In the genomic region with DNA sequence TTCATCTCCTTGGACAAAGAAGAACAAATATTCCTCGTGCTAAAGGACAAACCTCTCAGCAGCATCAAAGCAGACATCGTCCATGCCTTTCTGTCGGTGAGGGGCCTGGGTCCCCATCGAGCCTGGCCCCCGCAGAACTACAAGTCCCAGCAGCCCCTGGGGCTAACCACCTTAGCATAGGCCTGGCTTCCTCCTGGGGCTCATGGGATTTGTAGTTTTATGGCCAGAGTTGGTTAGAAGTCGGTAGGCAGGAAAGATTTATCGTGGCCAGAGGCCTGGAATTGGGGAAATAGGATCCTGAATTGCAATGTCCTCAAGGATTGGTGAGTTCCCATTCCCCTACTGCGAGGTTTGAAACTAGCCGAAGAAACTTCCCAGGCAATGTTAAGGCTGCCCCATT, we compare ENCODE assay signal across 9 cellular contexts. TPM values are rescaled to one million over a fixed set of nuclear protein-coding genes. Genes with fewer than 3 reads are reported as not detected.
DNase-seq lines count a peak whose midpoint lies in the region; ATAC-seq and TF ChIP-seq lines count a peak whose summit lies in the region.
"Had no signal": no experiment of that assay in that cellular context is flagged by ENCODE, and none has a peak within 500 bp of the region (broad histone marks: within the 10 kb centered on the region; RNA-seq: fewer than 3 reads in every experiment).

No MANE protein-coding gene starts in this region.

- H3K79me2 ChIP-seq in H9 (ENCODE audit: insufficient read depth, low read length) (no peaks in the 10 kb centered on the region), mesendoderm (ENCODE audit: control insufficient read depth, insufficient read depth, low read length) (no peaks in the 10 kb centered on the region)

- H3K36me3 ChIP-seq in mesendoderm (ENCODE audit: control insufficient read depth, insufficient read depth, low read length): peaks cover 11% of the 10 kb centered on the region

- no CpG with 5 or more reads among the region's 9 CpGs for WGBS in H9 (ENCODE audit: extremely low coverage, insufficient read length, low lambda C conversion rate)
- WGBS in mesendoderm (ENCODE audit: extremely low coverage, insufficient coverage, low lambda C conversion rate): no CpG with 5 or more reads among the region's 9 CpGs

- H3K27me3 ChIP-seq in H9 (ENCODE audit: insufficient read depth, low read length): no peaks in the 10 kb centered on the region
- H3K27me3 ChIP-seq in mesendoderm (ENCODE audit: insufficient read depth, low read length, poor library complexity): no peaks in the 10 kb centered on the region

- no peaks in the 10 kb centered on the region for H3K79me1 ChIP-seq in H9 (ENCODE audit: insufficient read depth, low read depth, low read length, poor library complexity, severe bottlenecking)
- no peaks in the 10 kb centered on the region for H3K79me1 ChIP-seq in mesendoderm (ENCODE audit: low read length)

- H2AK5ac ChIP-seq in H9 (ENCODE audit: insufficient read length, low read length) (no peak overlapping the region), mesendoderm (ENCODE audit: low read length) (no peak overlapping the region)

- no peak overlapping the region for H2BK12ac ChIP-seq in H9 (ENCODE audit: insufficient read length, low read depth, low read length)

- DNase-seq in AG08396 (ENCODE audit: low spot score) (peak; percentile 61), H9 (peak; percentile 69), SK-MEL-5 (ENCODE audit: low read depth, low spot score) (peak; percentile 40), mesendoderm (peak; percentile 70)
- peak; percentile 56 for DNase-seq in activated naive CD4-positive, alpha-beta T cell treated with anti-CD3 and anti-CD28 coated beads, Interleukin-2, amount 50 U/mL, for 16 hours

- H4K5ac ChIP-seq in H9 (ENCODE audit: insufficient read length, low read depth, low read length) (no peak overlapping the region), mesendoderm (ENCODE audit: low read length) (no peak overlapping the region)

- peaks cover 15 to 24% of the 10 kb centered on the region in 2 experiments for H3K4me1 Mint-ChIP-seq in H9

- no peak overlapping the region for H3K4me3 ChIP-seq in mesendoderm (ENCODE audit: low read length)

- no peak for TF ChIP-seq CTCF in H9 (conservative IDR thresholded peaks at IDR 0.05)

- in situ Hi-C loops in SK-MEL-5 (cut with HindIII; ENCODE audit: low pct_unique_long_range_greater_than_20kb, low sequenced_read_pairs): no loop called here

- H3K56ac ChIP-seq in H9 (ENCODE audit: insufficient read length, low read depth, low read length): no peak overlapping the region
- no peak overlapping the region for H3K56ac ChIP-seq in mesendoderm (ENCODE audit: low read length)

- H3K23me2 ChIP-seq in H9 (ENCODE audit: insufficient read length, low read depth, low read length, poor library complexity, severe bottlenecking): no peaks in the 10 kb centered on the region

- ATAC-seq in HG02571 (IDR thresholded peaks at IDR 0.05; ENCODE audit: unreplicated experiment) (no peak), GM18858 (IDR thresholded peaks at IDR 0.05; ENCODE audit: unreplicated experiment) (no peak), GM19328 (IDR thresholded peaks at IDR 0.05; ENCODE audit: unreplicated experiment) (no peak)

- H4K8ac ChIP-seq in H9 (replicated peaks; ENCODE audit: insufficient read length, low read depth, low read length) (no peak overlapping the region), mesendoderm (ENCODE audit: low read depth, low read length) (no peak overlapping the region)

- no peak overlapping the region for H3K14ac ChIP-seq in H9 (ENCODE audit: insufficient read depth, low read length)

- no peak overlapping the region for H2BK5ac ChIP-seq in H9 (ENCODE audit: insufficient read length, low read length)
- no peak overlapping the region for H2BK5ac ChIP-seq in mesendoderm (ENCODE audit: low read length)

- no peak overlapping the region for H3T11ph ChIP-seq in H9 (ENCODE audit: low read length)

- no peaks in the 10 kb centered on the region for H3K9me3 ChIP-seq in H9 (ENCODE audit: control insufficient read depth, low read depth, low read length)

- H3K4me2 ChIP-seq in H9 (ENCODE audit: insufficient read depth, insufficient read length, low read length) (no peak overlapping the region), mesendoderm (ENCODE audit: low read length) (no peak overlapping the region)

- H2AFZ ChIP-seq in H9 (ENCODE audit: low read length): no peak overlapping the region

- no peaks in the 10 kb centered on the region for H3K9me3 Mint-ChIP-seq in H9

- peak overlapping the region in 1 of 2 experiments; percentile 53; a peak in 2 of 5 replicates for H3K4me3 Mint-ChIP-seq in H9

- H3K9ac ChIP-seq in H9 (ENCODE audit: extremely low read depth, insufficient read length, low read length): no peak overlapping the region
- no peak overlapping the region for H3K9ac ChIP-seq in mesendoderm (ENCODE audit: low read length)

- no peak overlapping the region for H2BK15ac ChIP-seq in H9 (ENCODE audit: low read depth, low read length)
- no peak overlapping the region for H2BK15ac ChIP-seq in mesendoderm (replicated peaks; ENCODE audit: low read depth)

- H3K4me1 ChIP-seq in H9 (ENCODE audit: insufficient read depth, low read length) (peaks cover 3% of the 10 kb centered on the region; the same call in 1 of the 2 replicates), mesendoderm (ENCODE audit: control insufficient read depth, low read depth, low read length) (peaks cover 2% of the 10 kb centered on the region)

- H2BK120ac ChIP-seq in H9 (ENCODE audit: low read depth, low read length, poor library complexity, severe bottlenecking) (no peak overlapping the region), mesendoderm (ENCODE audit: low read depth, low read length) (no peak overlapping the region)

- no peak overlapping the region for H3K18ac ChIP-seq in H9 (ENCODE audit: insufficient read length, low read depth, low read length)
- no peak overlapping the region for H3K18ac ChIP-seq in mesendoderm (ENCODE audit: low read length)

- H3K27ac ChIP-seq in H9 (ENCODE audit: insufficient read length, low read depth, low read length) (no peak overlapping the region), mesendoderm (ENCODE audit: low read depth, low read length) (no peak overlapping the region)

- H3K23ac ChIP-seq in H9 (ENCODE audit: insufficient read length, low read depth, low read length) (no peak overlapping the region), mesendoderm (ENCODE audit: low read length) (no peak overlapping the region)

- no peaks in the 10 kb centered on the region; the same call in 1 of the 2 replicates for H3K27me3 Mint-ChIP-seq in H9 (ENCODE audit: low read depth)

- peaks cover 46 to 70% (median 69%) of the 10 kb centered on the region in 3 experiments; a peak in 6 of 7 replicates for H3K36me3 Mint-ChIP-seq in H9 (ENCODE audit: insufficient read depth in 1 of 3, low read depth in 3 of 3)

- H2BK20ac ChIP-seq in H9 (ENCODE audit: low read depth, low read length, poor library complexity, severe bottlenecking): no peak overlapping the region

- no peak overlapping the region for H4K91ac ChIP-seq in H9 (ENCODE audit: insufficient read length, low read depth, low read length)

- H3K4ac ChIP-seq in H9 (ENCODE audit: low read depth, low read length) (no peak overlapping the region), mesendoderm (ENCODE audit: low read depth, low read length) (no peak overlapping the region)

- H3K27ac Mint-ChIP-seq in H9: peak overlapping the region; percentile 70 to 85 (median 82); a peak in 3 of 7 replicates

- no peaks in the 10 kb centered on the region for H4K20me1 ChIP-seq in H9 (ENCODE audit: control insufficient read depth, insufficient read depth, insufficient read length)

RNA-seq across cellular contexts. Expression of a gene that starts 19.6 kb away (rescaled TPM):
- total RNA-seq in H9 (2021): 0.63 TPM in 1 of 2 replicates, not detected in the other
- total RNA-seq in SK-MEL-5 (2014; rRNA removed; shearing (Covaris generic)): not detected in 2 replicates
- not detected in 2 replicates for polyA plus RNA-seq in SK-MEL-5 (2015; cell fraction: cytosol; rRNA removed)
- not detected in 2 replicates for polyA plus RNA-seq in SK-MEL-5 (2015; cell fraction: nucleus; rRNA removed)
- not detected for polyA plus RNA-seq in mesendoderm (2013, experiment 1 of 2)
- polyA plus RNA-seq in mesendoderm (2013, experiment 2 of 2): 0.08 TPM
- polyA plus RNA-seq: neural cell had no signal

RNA-seq across cellular contexts. Expression of a gene that starts 21.7 kb away (rescaled TPM):
- 43.5 and 47.0 TPM in 2 replicates for total RNA-seq in H9 (2021)
- 3.3 and 3.5 TPM in 2 replicates for total RNA-seq in SK-MEL-5 (2014; rRNA removed; shearing (Covaris generic))
- 7.3 and 12.5 TPM in 2 replicates for polyA plus RNA-seq in SK-MEL-5 (2015; cell fraction: cytosol; rRNA removed)
- polyA plus RNA-seq in SK-MEL-5 (2015; cell fraction: nucleus; rRNA removed): 17.6 and 28.3 TPM in 2 replicates
- polyA plus RNA-seq in mesendoderm (2013, experiment 1 of 2): 11.0 TPM
- polyA plus RNA-seq in mesendoderm (2013, experiment 2 of 2): 10.9 TPM

RNA-seq across cellular contexts. Expression of a gene that starts 25.6 kb away (rescaled TPM):
- total RNA-seq in H9 (2021): 47.4 and 50.7 TPM in 2 replicates
- 33.7 and 39.7 TPM in 2 replicates for total RNA-seq in SK-MEL-5 (2014; rRNA removed; shearing (Covaris generic))
- 69.4 and 76.5 TPM in 2 replicates for polyA plus RNA-seq in SK-MEL-5 (2015; cell fraction: cytosol; rRNA removed)
- 12.1 and 21.1 TPM in 2 replicates for polyA plus RNA-seq in SK-MEL-5 (2015; cell fraction: nucleus; rRNA removed)
- polyA plus RNA-seq in mesendoderm (2013, experiment 1 of 2): 45.8 TPM
- 45.6 TPM for polyA plus RNA-seq in mesendoderm (2013, experiment 2 of 2)

RNA-seq across cellular contexts. Expression of a gene that starts 34.2 kb away (rescaled TPM):
- 53.7 and 54.5 TPM in 2 replicates for total RNA-seq in H9 (2021)
- 5.2 and 7.5 TPM in 2 replicates for total RNA-seq in SK-MEL-5 (2014; rRNA removed; shearing (Covaris generic))
- 9.0 and 11.5 TPM in 2 replicates for polyA plus RNA-seq in SK-MEL-5 (2015; cell fraction: cytosol; rRNA removed)
- polyA plus RNA-seq in SK-MEL-5 (2015; cell fraction: nucleus; rRNA removed): 57.1 and 67.8 TPM in 2 replicates
- 9.3 TPM for polyA plus RNA-seq in mesendoderm (2013, experiment 1 of 2)
- polyA plus RNA-seq in mesendoderm (2013, experiment 2 of 2): 8.7 TPM

RNA-seq across cellular contexts. Expression of a gene that starts 46.7 kb away (rescaled TPM):
- 76.2 and 79.7 TPM in 2 replicates for total RNA-seq in H9 (2021)
- total RNA-seq in SK-MEL-5 (2014; rRNA removed; shearing (Covaris generic)): 33.7 and 44.3 TPM in 2 replicates
- polyA plus RNA-seq in SK-MEL-5 (2015; cell fraction: cytosol; rRNA removed): 108 and 119 TPM in 2 replicates
- 45.6 and 55.2 TPM in 2 replicates for polyA plus RNA-seq in SK-MEL-5 (2015; cell fraction: nucleus; rRNA removed)
- polyA plus RNA-seq in mesendoderm (2013, experiment 1 of 2): 33.8 TPM
- 34.7 TPM for polyA plus RNA-seq in mesendoderm (2013, experiment 2 of 2)
